Comparison of ENCODE assay signal across 35 cellular contexts in genomic region chr16:47483616-47484015, GRCh38.
"Had no signal": no experiment of that assay in that cellular context is flagged by ENCODE, and none has a peak within 500 bp of the region (broad histone marks: within the 10 kb centered on the region; RNA-seq: fewer than 3 reads in every experiment).

No MANE protein-coding gene starts in this region.

- DNase-seq: activated B cell treated with CpG ODN at 0.5 μM for 24 hours; activated CD4-positive, alpha-beta memory T cell treated with anti-CD3 and anti-CD28 coated beads, Interleukin-2, amount 10 ng/mL, durations not matched to agents 7 days and 5 days; activated CD4-positive, alpha-beta T cell treated with anti-CD3 and anti-CD28 coated beads for 1 hour; activated CD4-positive, alpha-beta T cell treated with anti-CD3 and anti-CD28 coated beads for 4 hours; activated CD4-positive, alpha-beta T cell treated with anti-CD3 and anti-CD28 coated beads, Interleukin-2, amount 10 ng/mL, durations not matched to agents 7 days and 5 days; activated CD4-positive, alpha-beta T cell treated with anti-CD3 and anti-CD28 coated beads, Interleukin-2, amount 50 U/mL, for 4 hours; activated CD8-positive, alpha-beta memory T cell treated with anti-CD3 and anti-CD28 coated beads, Interleukin-2, amount 50 U/mL, for 48 hours; activated effector memory CD4-positive, alpha-beta T cell treated with Interleukin-2 at 50 U/mL for 16 hours; activated gamma-delta T cell treated with Interleukin-2 at 50 U/mL for 16 hours; activated naive CD4-positive, alpha-beta T cell treated with anti-CD3 and anti-CD28 coated beads, Interleukin-2, amount 50 U/mL, for 16 hours; activated naive CD4-positive, alpha-beta T cell treated with Interleukin-2 at 50 U/mL for 16 hours; activated T-cell treated with anti-CD3 and anti-CD28 coated beads for 4 hours; activated T-cell treated with anti-CD3 and anti-CD28 coated beads, Interleukin-2, amount 50 U/mL, for 24 hours; activated T-cell treated with anti-CD3 and anti-CD28 coated beads, Interleukin-2, amount 50 U/mL, for 72 hours; amniotic stem cell; anterior cingulate cortex; brain microvascular endothelial cell; caudate nucleus; cortex of kidney; dermis blood vessel endothelial cell; effector CD4-positive, alpha-beta T cell; esophagus squamous epithelium; foreskin melanocyte; head of caudate nucleus; SW 1271; T-cell; T-helper 9 cell; WERI-Rb-1 had no signal

- H3K36me3 ChIP-seq: brain microvascular endothelial cell, WERI-Rb-1 had no signal

- H3K27me3 ChIP-seq: brain microvascular endothelial cell, esophagus squamous epithelium had no signal

- H3K4me1 Mint-ChIP-seq: activated CD4-positive, alpha-beta memory T cell treated with anti-CD3 and anti-CD28 coated beads, Interleukin-2, amount 10 ng/mL, durations not matched to agents 7 days and 5 days had no signal

- H3K27ac Mint-ChIP-seq: activated CD4-positive, alpha-beta memory T cell treated with anti-CD3 and anti-CD28 coated beads, Interleukin-2, amount 10 ng/mL, durations not matched to agents 7 days and 5 days; activated CD4-positive, alpha-beta T cell treated with anti-CD3 and anti-CD28 coated beads, Interleukin-2, amount 10 ng/mL, durations not matched to agents 7 days and 5 days; activated naive CD8-positive, alpha-beta T cell; activated T-cell treated with anti-CD3 and anti-CD28 coated beads, Interleukin-2, amount 50 U/mL, for 24 hours; activated T-cell treated with anti-CD3 and anti-CD28 coated beads, Interleukin-2, amount 50 U/mL, for 72 hours; T-cell; T-helper 1 cell treated with Interleukin-12 subunit alpha and Interleukin-12 subunit beta and Interleukin-4 antibody, amounts not matched to agents 30 μg/mL and 1 μg/mL, for 36 hours had no signal

- H3K27ac ChIP-seq: brain microvascular endothelial cell, epithelial cell of prostate, esophagus squamous epithelium, WERI-Rb-1 had no signal

- H3K27me3 Mint-ChIP-seq: activated B cell treated with CpG ODN at 0.5 μM for 24 hours; activated CD4-positive, alpha-beta memory T cell treated with anti-CD3 and anti-CD28 coated beads, Interleukin-2, amount 10 ng/mL, durations not matched to agents 7 days and 5 days; activated CD4-positive, alpha-beta T cell treated with anti-CD3 and anti-CD28 coated beads, Interleukin-2, amount 10 ng/mL, durations not matched to agents 7 days and 5 days; activated naive CD8-positive, alpha-beta T cell; activated T-cell treated with anti-CD3 and anti-CD28 coated beads, Interleukin-2, amount 50 U/mL, for 24 hours; T-cell had no signal

- FAIRE-seq: astrocyte, colon, endometrium, endothelial cell of umbilical vein had no signal

- H3K4me3 Mint-ChIP-seq: activated B cell treated with CpG ODN at 0.5 μM for 24 hours; activated CD4-positive, alpha-beta memory T cell treated with anti-CD3 and anti-CD28 coated beads, Interleukin-2, amount 10 ng/mL, durations not matched to agents 7 days and 5 days; activated CD4-positive, alpha-beta T cell treated with anti-CD3 and anti-CD28 coated beads, Interleukin-2, amount 10 ng/mL, durations not matched to agents 7 days and 5 days; activated naive CD8-positive, alpha-beta T cell; activated T-cell treated with anti-CD3 and anti-CD28 coated beads, Interleukin-2, amount 50 U/mL, for 24 hours; activated T-cell treated with anti-CD3 and anti-CD28 coated beads, Interleukin-2, amount 50 U/mL, for 72 hours; T-cell; T-helper 1 cell treated with Interleukin-12 subunit alpha and Interleukin-12 subunit beta and Interleukin-4 antibody, amounts not matched to agents 30 μg/mL and 1 μg/mL, for 36 hours had no signal

- H3K9me3 Mint-ChIP-seq: activated T-cell treated with anti-CD3 and anti-CD28 coated beads, Interleukin-2, amount 50 U/mL, for 72 hours; T-helper 1 cell treated with Interleukin-12 subunit alpha and Interleukin-12 subunit beta and Interleukin-4 antibody, amounts not matched to agents 30 μg/mL and 1 μg/mL, for 36 hours had no signal

- H3K4me3 ChIP-seq: esophagus squamous epithelium had no signal

- ATAC-seq: T-cell had no signal
